In genomic region chr2:223050900-223051299, GRCh38 we compare ENCODE assay signal across 14 cellular contexts. TPM values are rescaled to one million over a fixed set of nuclear protein-coding genes. Genes with fewer than 3 reads are reported as not detected.
A peak's percentile ranks its signal among the peaks of the same experiment; 100 is the strongest.
DNase-seq lines count a peak whose midpoint lies in the region; ATAC-seq and TF ChIP-seq lines count a peak whose summit lies in the region.
"Had no signal": no experiment of that assay in that cellular context is flagged by ENCODE, and none has a peak within 500 bp of the region (broad histone marks: within the 10 kb centered on the region; RNA-seq: fewer than 3 reads in every experiment).

No MANE protein-coding gene starts in this region.

- DNase-seq in Caco-2 (no peak), adipocyte (ENCODE audit: low read depth) (no peak), left cardiac atrium (peak; percentile 34), skeletal muscle cell (ENCODE audit: low read depth) (peak; percentile 59), ovary (no peak), H4 (ENCODE audit: low spot score) (no peak), occipital lobe (lab: John Stamatoyannopoulos, UW) (no peak), GM20000 (ENCODE audit: low spot score) (no peak)
- DNase-seq: glutamatergic neuron, NCI-H2081 treated with DMSO at 0.1 percent for 48 hours had no signal

- H3K4me3 Mint-ChIP-seq in Caco-2 (ENCODE audit: unreplicated experiment), result peak overlapping the region; percentile 48
- H3K4me3 Mint-ChIP-seq: activated naive CD4-positive, alpha-beta T cell treated with anti-CD3 and anti-CD28 coated beads, Interleukin-2, amount 50 U/mL, for 24 hours had no signal

- peaks cover 12% of the 10 kb centered on the region for H3K4me1 Mint-ChIP-seq in Caco-2 (ENCODE audit: low read depth, unreplicated experiment)
- H3K4me1 Mint-ChIP-seq: activated naive CD4-positive, alpha-beta T cell treated with anti-CD3 and anti-CD28 coated beads, Interleukin-2, amount 50 U/mL, for 24 hours had no signal

- no peaks in the 10 kb centered on the region for H3K36me3 ChIP-seq in Caco-2 (ENCODE audit: control insufficient read depth, insufficient read depth, low read length)
- no peaks in the 10 kb centered on the region for H3K36me3 ChIP-seq in adipocyte (ENCODE audit: control insufficient read depth, insufficient read depth, low read length, severe bottlenecking)
- no peaks in the 10 kb centered on the region for H3K36me3 ChIP-seq in ovary
- H3K36me3 ChIP-seq: BLaER1 had no signal

- BruUV-seq in Caco-2 (replicated peaks; lab: Mats Ljungman, UMichigan), result no TSS peak

- no peaks in the 10 kb centered on the region for H3K36me3 Mint-ChIP-seq in Caco-2 (ENCODE audit: insufficient read depth, unreplicated experiment)
- H3K36me3 Mint-ChIP-seq: activated naive CD4-positive, alpha-beta T cell treated with anti-CD3 and anti-CD28 coated beads, Interleukin-2, amount 50 U/mL, for 24 hours had no signal

- H3K4me1 ChIP-seq in Caco-2, result no peaks in the 10 kb centered on the region; the same call in 1 of the 2 replicates
- peaks cover 51% of the 10 kb centered on the region for H3K4me1 ChIP-seq in adipocyte (ENCODE audit: control insufficient read depth, insufficient read depth, low read length)
- H3K4me1 ChIP-seq in ovary (ENCODE audit: insufficient read depth), result peaks cover 6% of the 10 kb centered on the region
- H3K4me1 ChIP-seq: BLaER1 had no signal

- ATAC-seq in left cardiac atrium, result no peak

- H3K4me3 ChIP-seq in Caco-2 (ENCODE audit: low read depth, low read length) (no peak overlapping the region), adipocyte (ENCODE audit: low read length) (peak overlapping the region; percentile 88), skeletal muscle cell (ENCODE audit: low read depth, low read length) (peak overlapping the region; percentile 71), ovary (no peak overlapping the region)
- H3K4me3 ChIP-seq: BLaER1 had no signal

- POLR2A ChIA-PET in Caco-2 (lab: Charles Lee), result no interaction called here

- intact Hi-C loops in Caco-2 (cut with micrococcal nuclease; ENCODE audit: unreplicated experiment) (no loop called here), left cardiac atrium (cut with DNase I) (no loop called here), ovary (cut with DNase I) (loop anchor here in 1 of 4 donors (10.0 kb wide), 1 partner anchor 186 kb away; the partner anchor contains the start of gene ACSL3)

- H3K9ac ChIP-seq in adipocyte (ENCODE audit: low read length), result peak overlapping the region; percentile 89
- H3K9ac ChIP-seq: BLaER1 had no signal

- WGBS in ovary, 3 donors, result 18 to 37% (median 35%) methylated on average over 3 of the region's 3 CpGs

- CTCF ChIA-PET in Caco-2 (lab: Charles Lee), result no interaction called here

- no peaks in the 10 kb centered on the region for H3K27me3 ChIP-seq in Caco-2 (replicated peaks; ENCODE audit: control insufficient read depth, insufficient read depth, low read length)
- no peaks in the 10 kb centered on the region for H3K27me3 ChIP-seq in adipocyte (replicated peaks; ENCODE audit: control insufficient read depth, insufficient read depth, low read length)
- no peaks in the 10 kb centered on the region for H3K27me3 ChIP-seq in ovary
- H3K27me3 ChIP-seq: BLaER1 had no signal

- H3K27ac ChIP-seq in ovary, result peak overlapping the region in 1 of 2 donors; percentile 81
- H3K27ac ChIP-seq: BLaER1, HL-60 had no signal

- H3K9me3 ChIP-seq in Caco-2, result no peaks in the 10 kb centered on the region
- no peaks in the 10 kb centered on the region for H3K9me3 ChIP-seq in adipocyte (ENCODE audit: control insufficient read depth, low read length)
- no peaks in the 10 kb centered on the region for H3K9me3 ChIP-seq in ovary
- H3K9me3 ChIP-seq: BLaER1 had no signal

- peaks cover 4% of the 10 kb centered on the region for H3K9me3 Mint-ChIP-seq in Caco-2 (ENCODE audit: unreplicated experiment)
- H3K9me3 Mint-ChIP-seq: activated naive CD4-positive, alpha-beta T cell treated with anti-CD3 and anti-CD28 coated beads, Interleukin-2, amount 50 U/mL, for 24 hours had no signal

- H3K27ac Mint-ChIP-seq in Caco-2 (ENCODE audit: unreplicated experiment), result no peak overlapping the region
- H3K27ac Mint-ChIP-seq: activated naive CD4-positive, alpha-beta T cell treated with anti-CD3 and anti-CD28 coated beads, Interleukin-2, amount 50 U/mL, for 24 hours had no signal

- TF ChIP-seq EP300 in ovary (IDR thresholded peaks at IDR 0.05), result no peak

- TF ChIP-seq CTCF in Caco-2 (IDR thresholded peaks at IDR 0.05; ENCODE audit: insufficient read depth in 1 of 2, low read depth in 1 of 2, low read length in 1 of 2, severe bottlenecking in 1 of 2, unreplicated experiment in 1 of 2) (no peak), ovary (IDR thresholded peaks at IDR 0.05) (no peak), GM20000 (IDR thresholded peaks at IDR 0.05; ENCODE audit: extremely low read depth, missing control alignments) (no peak)

- no peak for TF ChIP-seq POLR2A in ovary (IDR thresholded peaks at IDR 0.05)

- no peaks in the 10 kb centered on the region for H3K27me3 Mint-ChIP-seq in Caco-2 (ENCODE audit: insufficient read depth, unreplicated experiment)

RNA-seq across cellular contexts. Expression of gene KCNE4, which starts 1.1 kb away (rescaled TPM):
- not detected in 2 replicates for total RNA-seq in Caco-2 (2022)
- total RNA-seq in left cardiac atrium, result 1 to 10 TPM; 4.5 to 5.1 TPM
- total RNA-seq in ovary, result 10 to 100 TPM in 2 of 7 donors, 1 to 10 TPM in 5; 3.0 to 13.4 (median 8.0) TPM
- polyA plus RNA-seq in ovary, result 10 to 100 TPM in 1 of 2 donors, 1 to 10 TPM in 1; 7.5 to 11.3 TPM
- total RNA-seq in H4 (2014; rRNA removed; shearing (Covaris generic)), result 2.4 and 2.8 TPM in 2 replicates
- 3.7 TPM for total RNA-seq in occipital lobe
- total RNA-seq: dermis microvascular lymphatic vessel endothelial cell had no signal

Comparison
In these comparisons a context has a peak if more than half of its experiments do, and no peak if none do; other contexts are left out.
1. DNase-seq: peak in left cardiac atrium (single experiment) and skeletal muscle cell (single experiment); none in Caco-2 (0 of 2), adipocyte (single experiment), ovary (0 of 5), H4 (single experiment), occipital lobe (single experiment) and GM20000 (single experiment).
2. H3K4me3 ChIP-seq: peak in adipocyte (single experiment) and skeletal muscle cell (single experiment); none in Caco-2 (single experiment) and ovary (single experiment).